ENCODE assay signal across 8 cellular contexts in genomic region chr19:6737284-6737872, GRCh38. TPM values are rescaled to one million over a fixed set of nuclear protein-coding genes. Genes with fewer than 3 reads are reported as not detected.
DNase-seq lines count a peak whose midpoint lies in the region; ATAC-seq, FAIRE-seq and TF ChIP-seq lines count a peak whose summit lies in the region.

TSS of gene GPR108 (minus strand) at chr19:6737580. CDS start at chr19:6737576, 4 bp downstream.

- TF ChIP-seq CTCF in D721Med (IDR thresholded peaks at IDR 0.05; ENCODE audit: insufficient read depth, missing control alignments) (no peak), PC-9 (conservative IDR thresholded peaks at IDR 0.05) (no peak)

- H3K36me3 ChIP-seq in PC-9 (ENCODE audit: low read depth), result no peaks in the 10 kb centered on the region

- FAIRE-seq in D721Med (lab: Jason Lieb, UNC), result peak; percentile 89

- H2AFZ ChIP-seq in PC-9, result peak within 1 kb of the TSS; percentile 76

- H3K4me2 ChIP-seq in PC-9, result peak within 1 kb of the TSS; percentile 79

- DNase-seq in D721Med (ENCODE audit: insufficient read length, low spot score), result peak; percentile 95
- peak; percentile 97 for DNase-seq in HuH-7 (ENCODE audit: low spot score)
- peak; percentile 96 to 98 for DNase-seq in PC-9
- DNase-seq in activated T-cell treated with anti-CD3 and anti-CD28 coated beads, Interleukin-2, amount 50 U/mL, for 1 hour, result peak; percentile 99
- peak; percentile 100 for DNase-seq in epithelial cell of prostate (ENCODE audit: low read depth, low spot score)
- peak; percentile 100 for DNase-seq in mucosa of gallbladder (ENCODE audit: low spot score)
- DNase-seq in stimulated activated CD8-positive, alpha-beta memory T cell treated with anti-CD3 and anti-CD28 coated beads, Interleukin-4, amount 100 ng/mL, for 4 hours (ENCODE audit: low read depth in 2 of 2, low spot score in 1 of 2), result peak; percentile 97 to 99

- intact Hi-C loops in PC-9 (cut with micrococcal nuclease; ENCODE audit: unreplicated experiment), result loop anchor here (5.0 kb wide), 2 partner anchors 275 to 610 kb away; partner anchors contain the start of gene CRB3

- H3K9me3 ChIP-seq in PC-9 (ENCODE audit: insufficient read depth, low read depth), result no peaks in the 10 kb centered on the region

- CTCF ChIA-PET in PC-9 (lab: Charles Lee), result interaction anchor here (0.8 to 1.1 kb wide), 2 partner anchors 64 to 753 kb away, joined by 3 read pairs; no protein-coding TSS in a partner anchor

- ATAC-seq in GM21515 (IDR thresholded peaks at IDR 0.05; ENCODE audit: unreplicated experiment), result peak; percentile 58

- peaks cover 41% of the 10 kb centered on the region for H3K79me2 ChIP-seq in PC-9 (ENCODE audit: low read depth)

- peak within 1 kb of the TSS; percentile 82 for H3K4me3 ChIP-seq in PC-9

- H4K20me1 ChIP-seq in PC-9 (ENCODE audit: insufficient read depth), result 0 out of 2 replicates have a peak, but pooled peaks cover 5% of the 10 kb centered on the region

- H3K9me2 ChIP-seq in PC-9 (ENCODE audit: insufficient read depth), result no peaks in the 10 kb centered on the region

- no peaks in the 10 kb centered on the region for H3K27me3 ChIP-seq in PC-9 (ENCODE audit: insufficient read depth, low read depth)

- BruUV-seq in PC-9 (replicated peaks; lab: Mats Ljungman, UMichigan), result no TSS peak

- H3K27ac ChIP-seq in PC-9 (peak within 1 kb of the TSS; percentile 81), epithelial cell of prostate (peak within 1 kb of the TSS; percentile 95)

- H3F3A ChIP-seq in PC-9 (ENCODE audit: insufficient read depth, low read depth), result peaks cover 37% of the 10 kb centered on the region

- POLR2A ChIA-PET in PC-9 (lab: Charles Lee; ENCODE audit: unreplicated experiment), result interaction anchor here (0.5 to 1.8 kb wide), 4 partner anchors 16 to 214 kb away, joined by 3 to 8 read pairs (median 4); partner anchors contain the start of genes C3 and TNFSF9

- H3K4me1 ChIP-seq in PC-9 (replicated peaks; ENCODE audit: insufficient read depth), result peaks cover 27% of the 10 kb centered on the region

RNA-seq across cellular contexts. Expression of gene GPR108, which starts in this region (rescaled TPM):
- total RNA-seq in PC-9 (2021), result 58.3 and 66.8 TPM in 2 replicates
- total RNA-seq in mucosa of gallbladder, result 137 TPM

Comparison
In these comparisons a context has a peak if more than half of its experiments do, and no peak if none do; other contexts are left out.
1. Peak in every context shown above with its lines: DNase-seq, ATAC-seq, H3K4me3 ChIP-seq and H3K27ac ChIP-seq.